Comparison of ENCODE assay signal across 2 cellular contexts in genomic region chr14:61122862-61123261, GRCh38.
TF ChIP-seq lines count a peak whose summit lies in the region.

No MANE protein-coding gene starts in this region.

TF ChIP-seq in HepG2, 621 proteins besides CTCF, POLR2A, EP300 and RAD21:
- no peak for TF ChIP-seq PAF1 (CRISPR knock-in tag; IDR thresholded peaks at IDR 0.05)
- TF ChIP-seq HNF4A (CRISPR knock-in tag; IDR thresholded peaks at IDR 0.05), result peak; percentile 79
- TF ChIP-seq CBX5 (CRISPR knock-in tag; IDR thresholded peaks at IDR 0.05; ENCODE audit: borderline replicate concordance), result no peak
- TF ChIP-seq ARID5B (CRISPR knock-in tag; IDR thresholded peaks at IDR 0.05), result 0 out of 2 replicates have a peak, but pooled peaks have one; percentile 23
- TF ChIP-seq CAMTA2 (CRISPR knock-in tag; IDR thresholded peaks at IDR 0.05; ENCODE audit: borderline replicate concordance), result no peak
- no peak for TF ChIP-seq ZNF354B (CRISPR knock-in tag; IDR thresholded peaks at IDR 0.05)
- TF ChIP-seq TBX2 (CRISPR knock-in tag; IDR thresholded peaks at IDR 0.05; ENCODE audit: borderline replicate concordance), result no peak
- TF ChIP-seq ZNF292 (CRISPR knock-in tag; IDR thresholded peaks at IDR 0.05; ENCODE audit: borderline replicate concordance, low read depth), result no peak
- TF ChIP-seq HMGXB4 (CRISPR knock-in tag; IDR thresholded peaks at IDR 0.05; ENCODE audit: borderline replicate concordance in 1 of 2, low read depth in 1 of 2), result no peak
- TF ChIP-seq MYC (CRISPR knock-in tag; IDR thresholded peaks at IDR 0.05; ENCODE audit: borderline replicate concordance), result no peak
- TF ChIP-seq ZNF770 (CRISPR knock-in tag; IDR thresholded peaks at IDR 0.05), result peak; percentile 94
- 0 out of 2 replicates have a peak, but pooled peaks have one; percentile 15 for TF ChIP-seq SP5 (CRISPR knock-in tag; IDR thresholded peaks at IDR 0.05; ENCODE audit: borderline replicate concordance, low read depth)
- no peak for TF ChIP-seq CCAR2 (optimal IDR thresholded peaks at IDR 0.05; ENCODE audit: low read depth, low read length)
- TF ChIP-seq KLF13 (CRISPR knock-in tag; IDR thresholded peaks at IDR 0.05), result no peak
- TF ChIP-seq NCOA1 (CRISPR knock-in tag; IDR thresholded peaks at IDR 0.05), result no peak
- no peak for TF ChIP-seq GABPB1 (CRISPR knock-in tag; IDR thresholded peaks at IDR 0.05)
- TF ChIP-seq ATF1 (CRISPR knock-in tag; IDR thresholded peaks at IDR 0.05), result no peak
- peak; percentile 49; the same call in 1 of the 2 replicates for TF ChIP-seq ZMYM3 (CRISPR knock-in tag; IDR thresholded peaks at IDR 0.05)
- no peak for TF ChIP-seq SIX4 (CRISPR knock-in tag; IDR thresholded peaks at IDR 0.05)
- TF ChIP-seq ZNF576 (CRISPR knock-in tag; IDR thresholded peaks at IDR 0.05), result no peak
- TF ChIP-seq KDM1A (CRISPR knock-in tag; IDR thresholded peaks at IDR 0.05), result 0 out of 2 replicates have a peak, but pooled peaks have one; percentile 21
- peak; percentile 74 for TF ChIP-seq ZNF629 (CRISPR knock-in tag; conservative IDR thresholded peaks at IDR 0.05)
- TF ChIP-seq ATF2 (CRISPR knock-in tag; IDR thresholded peaks at IDR 0.05), result no peak

TF ChIP-seq in IMR-90, 13 proteins besides CTCF, POLR2A, EP300 and RAD21:
- no peak for TF ChIP-seq ELK1 (IDR thresholded peaks at IDR 0.05; ENCODE audit: borderline replicate concordance, low read depth, low read length)
